Comparison of ENCODE assay signal across 1 cellular context in the genomic region with DNA sequence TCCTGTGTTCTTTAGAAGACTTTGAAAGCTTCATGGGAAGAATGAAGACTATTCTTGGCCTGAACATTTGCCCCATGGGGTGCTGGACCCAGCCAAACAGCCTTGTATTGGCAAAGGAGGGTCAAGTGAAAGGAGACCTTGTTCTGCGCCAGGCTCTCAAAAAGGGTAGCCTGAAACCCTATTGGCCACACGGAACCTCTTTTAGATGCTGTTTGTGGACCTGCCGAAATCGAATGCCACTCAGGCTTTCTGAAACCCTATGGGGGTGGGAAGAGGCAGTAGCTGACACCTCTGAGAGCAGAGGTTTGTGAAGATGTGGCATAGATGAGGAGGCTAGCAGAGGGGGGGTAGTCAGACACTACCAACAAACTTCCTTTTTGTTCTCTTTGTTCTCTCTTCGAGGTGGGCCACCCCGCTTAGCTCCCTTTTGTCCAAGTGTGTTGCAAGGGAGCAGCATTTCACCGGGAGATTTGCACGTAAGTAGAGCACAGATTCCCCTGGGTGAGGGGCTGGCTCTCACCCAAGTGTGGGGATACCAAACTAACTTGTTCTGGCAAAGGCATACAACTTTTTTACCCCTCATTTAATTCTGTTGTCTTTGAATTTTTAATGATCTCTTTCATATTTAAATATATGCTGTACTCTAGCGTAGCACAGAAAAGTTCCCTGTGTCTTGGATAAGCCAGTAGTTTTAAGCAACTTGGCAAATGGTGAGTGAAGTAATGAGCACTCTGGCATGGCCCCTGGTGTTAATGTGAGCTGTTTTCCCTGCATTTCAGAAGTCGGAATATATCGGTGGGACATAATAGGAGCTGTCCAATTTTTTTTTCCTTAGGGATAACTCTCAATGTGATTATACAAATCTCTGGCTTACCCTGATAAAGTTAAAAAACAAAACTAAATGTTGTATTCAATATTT.
TF ChIP-seq lines count a peak whose summit lies in the region.

No MANE protein-coding gene starts in this region.

TF ChIP-seq in WTC11, 78 proteins besides CTCF, POLR2A, EP300 and RAD21 (continued from another document):
- TF ChIP-seq, protein P1, sequence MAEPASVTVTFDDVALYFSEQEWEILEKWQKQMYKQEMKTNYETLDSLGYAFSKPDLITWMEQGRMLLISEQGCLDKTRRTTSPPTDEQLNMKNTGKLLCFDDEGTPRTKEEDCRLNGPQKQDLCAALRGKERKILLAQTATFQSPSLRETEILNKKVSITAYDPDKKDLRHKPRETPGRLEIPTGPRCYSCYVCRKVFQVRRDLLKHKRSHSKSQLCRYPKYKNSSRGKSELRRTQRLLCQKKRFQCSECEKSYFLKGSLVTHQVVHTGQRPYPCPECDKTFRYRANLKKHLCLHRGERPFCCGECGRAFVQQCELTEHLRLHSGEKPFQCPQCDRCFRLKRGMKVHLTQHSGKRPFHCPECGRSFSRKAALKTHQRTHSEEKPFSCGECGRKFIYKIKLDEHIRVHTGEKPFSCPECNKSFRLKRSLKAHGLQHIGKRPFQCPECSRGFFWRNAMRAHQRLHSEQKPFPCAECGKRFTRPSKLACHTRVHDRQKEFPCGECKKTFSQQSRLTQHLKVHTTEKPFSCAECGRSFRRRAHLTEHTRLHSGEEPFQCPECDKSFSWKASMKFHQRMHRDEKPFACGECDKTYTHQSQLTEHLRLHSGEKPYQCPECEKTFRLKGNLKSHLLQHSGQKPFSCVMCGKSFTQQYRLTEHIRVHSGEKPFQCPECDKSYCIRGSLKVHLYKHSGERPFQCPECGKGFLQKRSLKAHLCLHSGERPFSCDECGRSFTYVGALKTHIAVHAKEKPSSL (CRISPR knock-in tag; conservative IDR thresholded peaks at IDR 0.05), result no peak
- TF ChIP-seq, protein P2, sequence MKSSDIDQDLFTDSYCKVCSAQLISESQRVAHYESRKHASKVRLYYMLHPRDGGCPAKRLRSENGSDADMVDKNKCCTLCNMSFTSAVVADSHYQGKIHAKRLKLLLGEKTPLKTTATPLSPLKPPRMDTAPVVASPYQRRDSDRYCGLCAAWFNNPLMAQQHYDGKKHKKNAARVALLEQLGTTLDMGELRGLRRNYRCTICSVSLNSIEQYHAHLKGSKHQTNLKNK (CRISPR knock-in tag; IDR thresholded peaks at IDR 0.05), result no peak
- no peak for TF ChIP-seq GTF2I (CRISPR knock-in tag; conservative IDR thresholded peaks at IDR 0.05)
- no peak for TF ChIP-seq ZNF671 (CRISPR knock-in tag; IDR thresholded peaks at IDR 0.05)
- no peak for TF ChIP-seq SMAD4 (CRISPR knock-in tag; IDR thresholded peaks at IDR 0.05)
- no peak for TF ChIP-seq SP1 (CRISPR knock-in tag; conservative IDR thresholded peaks at IDR 0.05)
- no peak for TF ChIP-seq JAZF1 (CRISPR knock-in tag; IDR thresholded peaks at IDR 0.05)
- TF ChIP-seq NR2C2 (CRISPR knock-in tag; IDR thresholded peaks at IDR 0.05), result no peak
- no peak for TF ChIP-seq CBFB (CRISPR knock-in tag; IDR thresholded peaks at IDR 0.05; ENCODE audit: low read depth)
- TF ChIP-seq FOXP1 (CRISPR knock-in tag; IDR thresholded peaks at IDR 0.05; ENCODE audit: borderline replicate concordance), result no peak
- no peak for TF ChIP-seq ETV6 (CRISPR knock-in tag; IDR thresholded peaks at IDR 0.05)
